Comparison of ENCODE assay signal across 2 cellular contexts in genomic region chr2:236254021-236254420, GRCh38.
TF ChIP-seq lines count a peak whose summit lies in the region.

No MANE protein-coding gene starts in this region.

TF ChIP-seq in GM23338, 12 proteins besides CTCF, POLR2A, EP300 and RAD21:
- no peak for TF ChIP-seq REST (IDR thresholded peaks at IDR 0.05; ENCODE audit: unreplicated experiment)
- no peak for TF ChIP-seq STAT1 (IDR thresholded peaks at IDR 0.05; ENCODE audit: unreplicated experiment)
- no peak for TF ChIP-seq EZH2phosphoT487 (IDR thresholded peaks at IDR 0.05; ENCODE audit: unreplicated experiment)
- TF ChIP-seq, protein P1, sequence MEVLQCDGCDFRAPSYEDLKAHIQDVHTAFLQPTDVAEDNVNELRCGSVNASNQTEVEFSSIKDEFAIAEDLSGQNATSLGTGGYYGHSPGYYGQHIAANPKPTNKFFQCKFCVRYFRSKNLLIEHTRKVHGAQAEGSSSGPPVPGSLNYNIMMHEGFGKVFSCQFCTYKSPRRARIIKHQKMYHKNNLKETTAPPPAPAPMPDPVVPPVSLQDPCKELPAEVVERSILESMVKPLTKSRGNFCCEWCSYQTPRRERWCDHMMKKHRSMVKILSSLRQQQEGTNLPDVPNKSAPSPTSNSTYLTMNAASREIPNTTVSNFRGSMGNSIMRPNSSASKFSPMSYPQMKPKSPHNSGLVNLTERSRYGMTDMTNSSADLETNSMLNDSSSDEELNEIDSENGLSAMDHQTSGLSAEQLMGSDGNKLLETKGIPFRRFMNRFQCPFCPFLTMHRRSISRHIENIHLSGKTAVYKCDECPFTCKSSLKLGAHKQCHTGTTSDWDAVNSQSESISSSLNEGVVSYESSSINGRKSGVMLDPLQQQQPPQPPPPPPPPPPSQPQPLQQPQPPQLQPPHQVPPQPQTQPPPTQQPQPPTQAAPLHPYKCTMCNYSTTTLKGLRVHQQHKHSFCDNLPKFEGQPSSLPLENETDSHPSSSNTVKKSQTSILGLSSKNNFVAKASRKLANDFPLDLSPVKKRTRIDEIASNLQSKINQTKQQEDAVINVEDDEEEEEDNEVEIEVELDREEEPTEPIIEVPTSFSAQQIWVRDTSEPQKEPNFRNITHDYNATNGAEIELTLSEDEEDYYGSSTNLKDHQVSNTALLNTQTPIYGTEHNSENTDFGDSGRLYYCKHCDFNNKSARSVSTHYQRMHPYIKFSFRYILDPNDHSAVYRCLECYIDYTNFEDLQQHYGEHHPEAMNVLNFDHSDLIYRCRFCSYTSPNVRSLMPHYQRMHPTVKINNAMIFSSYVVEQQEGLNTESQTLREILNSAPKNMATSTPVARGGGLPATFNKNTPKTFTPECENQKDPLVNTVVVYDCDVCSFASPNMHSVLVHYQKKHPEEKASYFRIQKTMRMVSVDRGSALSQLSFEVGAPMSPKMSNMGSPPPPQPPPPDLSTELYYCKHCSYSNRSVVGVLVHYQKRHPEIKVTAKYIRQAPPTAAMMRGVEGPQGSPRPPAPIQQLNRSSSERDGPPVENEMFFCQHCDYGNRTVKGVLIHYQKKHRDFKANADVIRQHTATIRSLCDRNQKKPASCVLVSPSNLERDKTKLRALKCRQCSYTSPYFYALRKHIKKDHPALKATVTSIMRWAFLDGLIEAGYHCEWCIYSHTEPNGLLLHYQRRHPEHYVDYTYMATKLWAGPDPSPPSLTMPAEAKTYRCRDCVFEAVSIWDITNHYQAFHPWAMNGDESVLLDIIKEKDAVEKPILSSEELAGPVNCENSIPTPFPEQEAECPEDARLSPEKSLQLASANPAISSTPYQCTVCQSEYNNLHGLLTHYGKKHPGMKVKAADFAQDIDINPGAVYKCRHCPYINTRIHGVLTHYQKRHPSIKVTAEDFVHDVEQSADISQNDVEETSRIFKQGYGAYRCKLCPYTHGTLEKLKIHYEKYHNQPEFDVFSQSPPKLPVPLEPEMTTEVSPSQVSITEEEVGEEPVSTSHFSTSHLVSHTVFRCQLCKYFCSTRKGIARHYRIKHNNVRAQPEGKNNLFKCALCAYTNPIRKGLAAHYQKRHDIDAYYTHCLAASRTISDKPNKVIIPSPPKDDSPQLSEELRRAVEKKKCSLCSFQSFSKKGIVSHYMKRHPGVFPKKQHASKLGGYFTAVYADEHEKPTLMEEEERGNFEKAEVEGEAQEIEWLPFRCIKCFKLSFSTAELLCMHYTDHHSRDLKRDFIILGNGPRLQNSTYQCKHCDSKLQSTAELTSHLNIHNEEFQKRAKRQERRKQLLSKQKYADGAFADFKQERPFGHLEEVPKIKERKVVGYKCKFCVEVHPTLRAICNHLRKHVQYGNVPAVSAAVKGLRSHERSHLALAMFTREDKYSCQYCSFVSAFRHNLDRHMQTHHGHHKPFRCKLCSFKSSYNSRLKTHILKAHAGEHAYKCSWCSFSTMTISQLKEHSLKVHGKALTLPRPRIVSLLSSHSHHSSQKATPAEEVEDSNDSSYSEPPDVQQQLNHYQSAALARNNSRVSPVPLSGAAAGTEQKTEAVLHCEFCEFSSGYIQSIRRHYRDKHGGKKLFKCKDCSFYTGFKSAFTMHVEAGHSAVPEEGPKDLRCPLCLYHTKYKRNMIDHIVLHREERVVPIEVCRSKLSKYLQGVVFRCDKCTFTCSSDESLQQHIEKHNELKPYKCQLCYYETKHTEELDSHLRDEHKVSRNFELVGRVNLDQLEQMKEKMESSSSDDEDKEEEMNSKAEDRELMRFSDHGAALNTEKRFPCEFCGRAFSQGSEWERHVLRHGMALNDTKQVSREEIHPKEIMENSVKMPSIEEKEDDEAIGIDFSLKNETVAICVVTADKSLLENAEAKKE (CRISPR knock-in tag; IDR thresholded peaks at IDR 0.05) = no peak
- TF ChIP-seq ZNF331 (CRISPR knock-in tag; IDR thresholded peaks at IDR 0.05; ENCODE audit: low read depth) = no peak
- TF ChIP-seq, protein P2, sequence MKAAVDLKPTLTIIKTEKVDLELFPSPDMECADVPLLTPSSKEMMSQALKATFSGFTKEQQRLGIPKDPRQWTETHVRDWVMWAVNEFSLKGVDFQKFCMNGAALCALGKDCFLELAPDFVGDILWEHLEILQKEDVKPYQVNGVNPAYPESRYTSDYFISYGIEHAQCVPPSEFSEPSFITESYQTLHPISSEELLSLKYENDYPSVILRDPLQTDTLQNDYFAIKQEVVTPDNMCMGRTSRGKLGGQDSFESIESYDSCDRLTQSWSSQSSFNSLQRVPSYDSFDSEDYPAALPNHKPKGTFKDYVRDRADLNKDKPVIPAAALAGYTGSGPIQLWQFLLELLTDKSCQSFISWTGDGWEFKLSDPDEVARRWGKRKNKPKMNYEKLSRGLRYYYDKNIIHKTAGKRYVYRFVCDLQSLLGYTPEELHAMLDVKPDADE (IDR thresholded peaks at IDR 0.05) = no peak
- TF ChIP-seq ZNF114 (CRISPR knock-in tag; IDR thresholded peaks at IDR 0.05) = no peak
- TF ChIP-seq CREB1 (CRISPR knock-in tag; IDR thresholded peaks at IDR 0.05; ENCODE audit: low read depth) = no peak
- TF ChIP-seq JUNB (IDR thresholded peaks at IDR 0.05; ENCODE audit: unreplicated experiment) = no peak
- no peak for TF ChIP-seq POLR2AphosphoS5 (IDR thresholded peaks at IDR 0.05; ENCODE audit: low read depth)
- TF ChIP-seq NANOG (IDR thresholded peaks at IDR 0.05; ENCODE audit: borderline replicate concordance) = no peak
- no peak for TF ChIP-seq EZH2 (IDR thresholded peaks at IDR 0.05; ENCODE audit: low read depth, unreplicated experiment)

TF ChIP-seq in K562, 482 proteins besides CTCF, POLR2A, EP300 and RAD21 (continued from another document):
- TF ChIP-seq, protein P3, sequence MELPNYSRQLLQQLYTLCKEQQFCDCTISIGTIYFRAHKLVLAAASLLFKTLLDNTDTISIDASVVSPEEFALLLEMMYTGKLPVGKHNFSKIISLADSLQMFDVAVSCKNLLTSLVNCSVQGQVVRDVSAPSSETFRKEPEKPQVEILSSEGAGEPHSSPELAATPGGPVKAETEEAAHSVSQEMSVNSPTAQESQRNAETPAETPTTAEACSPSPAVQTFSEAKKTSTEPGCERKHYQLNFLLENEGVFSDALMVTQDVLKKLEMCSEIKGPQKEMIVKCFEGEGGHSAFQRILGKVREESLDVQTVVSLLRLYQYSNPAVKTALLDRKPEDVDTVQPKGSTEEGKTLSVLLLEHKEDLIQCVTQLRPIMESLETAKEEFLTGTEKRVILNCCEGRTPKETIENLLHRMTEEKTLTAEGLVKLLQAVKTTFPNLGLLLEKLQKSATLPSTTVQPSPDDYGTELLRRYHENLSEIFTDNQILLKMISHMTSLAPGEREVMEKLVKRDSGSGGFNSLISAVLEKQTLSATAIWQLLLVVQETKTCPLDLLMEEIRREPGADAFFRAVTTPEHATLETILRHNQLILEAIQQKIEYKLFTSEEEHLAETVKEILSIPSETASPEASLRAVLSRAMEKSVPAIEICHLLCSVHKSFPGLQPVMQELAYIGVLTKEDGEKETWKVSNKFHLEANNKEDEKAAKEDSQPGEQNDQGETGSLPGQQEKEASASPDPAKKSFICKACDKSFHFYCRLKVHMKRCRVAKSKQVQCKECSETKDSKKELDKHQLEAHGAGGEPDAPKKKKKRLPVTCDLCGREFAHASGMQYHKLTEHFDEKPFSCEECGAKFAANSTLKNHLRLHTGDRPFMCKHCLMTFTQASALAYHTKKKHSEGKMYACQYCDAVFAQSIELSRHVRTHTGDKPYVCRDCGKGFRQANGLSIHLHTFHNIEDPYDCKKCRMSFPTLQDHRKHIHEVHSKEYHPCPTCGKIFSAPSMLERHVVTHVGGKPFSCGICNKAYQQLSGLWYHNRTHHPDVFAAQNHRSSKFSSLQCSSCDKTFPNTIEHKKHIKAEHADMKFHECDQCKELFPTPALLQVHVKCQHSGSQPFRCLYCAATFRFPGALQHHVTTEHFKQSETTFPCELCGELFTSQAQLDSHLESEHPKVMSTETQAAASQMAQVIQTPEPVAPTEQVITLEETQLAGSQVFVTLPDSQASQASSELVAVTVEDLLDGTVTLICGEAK (IDR thresholded peaks at IDR 0.05) = peak; percentile 87
- TF ChIP-seq, protein P3 (CRISPR knock-in tag; IDR thresholded peaks at IDR 0.05) = peak; percentile 61
- TF ChIP-seq NKRF (IDR thresholded peaks at IDR 0.05; ENCODE audit: borderline replicate concordance) = no peak
TF ChIP-seq in K562: peak in this region for 1.
